In genomic region chr9:137031904-137032639, GRCh38 we compare ENCODE assay signal across 1 cellular context.
TF ChIP-seq lines count a peak whose summit lies in the region.

FUT7 (minus strand) TSS chr9:137032088; CDS start chr9:137031991, 97 bp downstream.

TF ChIP-seq in K562, 482 proteins besides CTCF, POLR2A, EP300 and RAD21:
- TF ChIP-seq SMC3 (conservative IDR thresholded peaks at IDR 0.05; ENCODE audit: insufficient read depth, low read depth, low read length) (no peak), NONO (IDR thresholded peaks at IDR 0.05; ENCODE audit: low read depth in 2 of 2, low read length in 1 of 2) (no peak), ZBTB49 (CRISPR knock-in tag; IDR thresholded peaks at IDR 0.05; ENCODE audit: borderline replicate concordance) (no peak), PHF21A (IDR thresholded peaks at IDR 0.05; ENCODE audit: borderline replicate concordance, low read depth) (peak; percentile 62; the same call in 1 of the 2 replicates), MAFF (IDR thresholded peaks at IDR 0.05; ENCODE audit: low read length) (no peak), PTTG1 (tag; IDR thresholded peaks at IDR 0.05; ENCODE audit: low read depth) (no peak), ZHX1 (conservative IDR thresholded peaks at IDR 0.05; ENCODE audit: low read length) (no peak), TFAP4 (CRISPR knock-in tag; IDR thresholded peaks at IDR 0.05; ENCODE audit: borderline replicate concordance) (peak; percentile 30; the same call in 1 of the 2 replicates), POLR2B (IDR thresholded peaks at IDR 0.05; ENCODE audit: low read depth, partially characterized antibody) (no peak), ZNF507 (tag; conservative IDR thresholded peaks at IDR 0.05) (no peak), BHLHE40 (IDR thresholded peaks at IDR 0.05; ENCODE audit: low read length) (no peak), ZNF668 (CRISPR knock-in tag; IDR thresholded peaks at IDR 0.05) (no peak), ZBTB43 (CRISPR knock-in tag; IDR thresholded peaks at IDR 0.05) (no peak), RCOR1 (IDR thresholded peaks at IDR 0.05; ENCODE audit: borderline replicate concordance in 1 of 2, low read depth in 2 of 2, low read length in 2 of 2) (peak; percentile 33 to 87; a peak in 2 of 4 replicates), MEIS2 (IDR thresholded peaks at IDR 0.05; ENCODE audit: partially characterized antibody) (no peak), ZNF707 (CRISPR knock-in tag; conservative IDR thresholded peaks at IDR 0.05) (no peak), DACH1 (IDR thresholded peaks at IDR 0.05; ENCODE audit: partially characterized antibody) (no peak), ZNF280A (IDR thresholded peaks at IDR 0.05; ENCODE audit: low read depth, partially characterized antibody) (no peak), CBX8 (IDR thresholded peaks at IDR 0.05; ENCODE audit: borderline replicate concordance, extremely low read depth, low read depth, low read length, poor library complexity, severe bottlenecking) (no peak), RBM14 (IDR thresholded peaks at IDR 0.05; ENCODE audit: borderline replicate concordance, insufficient read depth, low read depth, low read length) (no peak), ZNF134 (CRISPR knock-in tag; conservative IDR thresholded peaks at IDR 0.05) (no peak), SMARCB1 (IDR thresholded peaks at IDR 0.05; ENCODE audit: insufficient read length, low read depth) (no peak), IRF2 (CRISPR knock-in tag; IDR thresholded peaks at IDR 0.05) (no peak), SAFB2 (IDR thresholded peaks at IDR 0.05; ENCODE audit: borderline replicate concordance, low read depth, low read length, severe bottlenecking) (no peak), KDM1A (IDR thresholded peaks at IDR 0.05) (peak; percentile 92 to 94), ZFP36 (IDR thresholded peaks at IDR 0.05; ENCODE audit: low read depth, low read length, partially characterized antibody) (no peak), ZNF217 (CRISPR knock-in tag; IDR thresholded peaks at IDR 0.05) (no peak), ELF2 (CRISPR knock-in tag; IDR thresholded peaks at IDR 0.05) (no peak), TCFL5 (CRISPR knock-in tag; conservative IDR thresholded peaks at IDR 0.05) (no peak), HDAC1 (IDR thresholded peaks at IDR 0.05) (peak in 1 of 2 experiments; percentile 52; a peak in 1 of 4 replicates), HDAC8 (tag; IDR thresholded peaks at IDR 0.05) (no peak), PTBP1 (IDR thresholded peaks at IDR 0.05; ENCODE audit: low read depth, low read length) (no peak), FOXJ2 (tag; IDR thresholded peaks at IDR 0.05) (no peak), SIX5 (IDR thresholded peaks at IDR 0.05; ENCODE audit: borderline replicate concordance in 1 of 2, insufficient read depth in 1 of 2, low read depth in 1 of 2, low read length in 2 of 2) (no peak), SRSF3 (IDR thresholded peaks at IDR 0.05; ENCODE audit: insufficient read depth, low read length) (no peak), THAP7 (CRISPR knock-in tag; IDR thresholded peaks at IDR 0.05) (no peak), CEBPB (tag; IDR thresholded peaks at IDR 0.05) (no peak), HDAC2 (IDR thresholded peaks at IDR 0.05) (0 out of 2 replicates have a peak, but pooled peaks have one; percentile 30), TCF7L2 (IDR thresholded peaks at IDR 0.05; ENCODE audit: low read depth, low read length) (no peak), KLF6 (CRISPR knock-in tag; IDR thresholded peaks at IDR 0.05; ENCODE audit: borderline replicate concordance) (no peak), C11orf30 (IDR thresholded peaks at IDR 0.05; ENCODE audit: low read depth) (no peak)
- TF ChIP-seq, protein P1, sequence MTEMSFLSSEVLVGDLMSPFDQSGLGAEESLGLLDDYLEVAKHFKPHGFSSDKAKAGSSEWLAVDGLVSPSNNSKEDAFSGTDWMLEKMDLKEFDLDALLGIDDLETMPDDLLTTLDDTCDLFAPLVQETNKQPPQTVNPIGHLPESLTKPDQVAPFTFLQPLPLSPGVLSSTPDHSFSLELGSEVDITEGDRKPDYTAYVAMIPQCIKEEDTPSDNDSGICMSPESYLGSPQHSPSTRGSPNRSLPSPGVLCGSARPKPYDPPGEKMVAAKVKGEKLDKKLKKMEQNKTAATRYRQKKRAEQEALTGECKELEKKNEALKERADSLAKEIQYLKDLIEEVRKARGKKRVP (CRISPR knock-in tag; IDR thresholded peaks at IDR 0.05): no peak
- TF ChIP-seq, protein P2, sequence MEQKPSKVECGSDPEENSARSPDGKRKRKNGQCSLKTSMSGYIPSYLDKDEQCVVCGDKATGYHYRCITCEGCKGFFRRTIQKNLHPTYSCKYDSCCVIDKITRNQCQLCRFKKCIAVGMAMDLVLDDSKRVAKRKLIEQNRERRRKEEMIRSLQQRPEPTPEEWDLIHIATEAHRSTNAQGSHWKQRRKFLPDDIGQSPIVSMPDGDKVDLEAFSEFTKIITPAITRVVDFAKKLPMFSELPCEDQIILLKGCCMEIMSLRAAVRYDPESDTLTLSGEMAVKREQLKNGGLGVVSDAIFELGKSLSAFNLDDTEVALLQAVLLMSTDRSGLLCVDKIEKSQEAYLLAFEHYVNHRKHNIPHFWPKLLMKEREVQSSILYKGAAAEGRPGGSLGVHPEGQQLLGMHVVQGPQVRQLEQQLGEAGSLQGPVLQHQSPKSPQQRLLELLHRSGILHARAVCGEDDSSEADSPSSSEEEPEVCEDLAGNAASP (IDR thresholded peaks at IDR 0.05): no peak
- TF ChIP-seq, protein P3, sequence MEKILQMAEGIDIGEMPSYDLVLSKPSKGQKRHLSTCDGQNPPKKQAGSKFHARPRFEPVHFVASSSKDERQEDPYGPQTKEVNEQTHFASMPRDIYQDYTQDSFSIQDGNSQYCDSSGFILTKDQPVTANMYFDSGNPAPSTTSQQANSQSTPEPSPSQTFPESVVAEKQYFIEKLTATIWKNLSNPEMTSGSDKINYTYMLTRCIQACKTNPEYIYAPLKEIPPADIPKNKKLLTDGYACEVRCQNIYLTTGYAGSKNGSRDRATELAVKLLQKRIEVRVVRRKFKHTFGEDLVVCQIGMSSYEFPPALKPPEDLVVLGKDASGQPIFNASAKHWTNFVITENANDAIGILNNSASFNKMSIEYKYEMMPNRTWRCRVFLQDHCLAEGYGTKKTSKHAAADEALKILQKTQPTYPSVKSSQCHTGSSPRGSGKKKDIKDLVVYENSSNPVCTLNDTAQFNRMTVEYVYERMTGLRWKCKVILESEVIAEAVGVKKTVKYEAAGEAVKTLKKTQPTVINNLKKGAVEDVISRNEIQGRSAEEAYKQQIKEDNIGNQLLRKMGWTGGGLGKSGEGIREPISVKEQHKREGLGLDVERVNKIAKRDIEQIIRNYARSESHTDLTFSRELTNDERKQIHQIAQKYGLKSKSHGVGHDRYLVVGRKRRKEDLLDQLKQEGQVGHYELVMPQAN (IDR thresholded peaks at IDR 0.05; ENCODE audit: borderline replicate concordance): no peak
- TF ChIP-seq, protein P4, sequence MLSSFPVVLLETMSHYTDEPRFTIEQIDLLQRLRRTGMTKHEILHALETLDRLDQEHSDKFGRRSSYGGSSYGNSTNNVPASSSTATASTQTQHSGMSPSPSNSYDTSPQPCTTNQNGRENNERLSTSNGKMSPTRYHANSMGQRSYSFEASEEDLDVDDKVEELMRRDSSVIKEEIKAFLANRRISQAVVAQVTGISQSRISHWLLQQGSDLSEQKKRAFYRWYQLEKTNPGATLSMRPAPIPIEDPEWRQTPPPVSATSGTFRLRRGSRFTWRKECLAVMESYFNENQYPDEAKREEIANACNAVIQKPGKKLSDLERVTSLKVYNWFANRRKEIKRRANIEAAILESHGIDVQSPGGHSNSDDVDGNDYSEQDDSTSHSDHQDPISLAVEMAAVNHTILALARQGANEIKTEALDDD (IDR thresholded peaks at IDR 0.05): no peak
